Comparison of ENCODE assay signal across 1 cellular context in the genomic region with DNA sequence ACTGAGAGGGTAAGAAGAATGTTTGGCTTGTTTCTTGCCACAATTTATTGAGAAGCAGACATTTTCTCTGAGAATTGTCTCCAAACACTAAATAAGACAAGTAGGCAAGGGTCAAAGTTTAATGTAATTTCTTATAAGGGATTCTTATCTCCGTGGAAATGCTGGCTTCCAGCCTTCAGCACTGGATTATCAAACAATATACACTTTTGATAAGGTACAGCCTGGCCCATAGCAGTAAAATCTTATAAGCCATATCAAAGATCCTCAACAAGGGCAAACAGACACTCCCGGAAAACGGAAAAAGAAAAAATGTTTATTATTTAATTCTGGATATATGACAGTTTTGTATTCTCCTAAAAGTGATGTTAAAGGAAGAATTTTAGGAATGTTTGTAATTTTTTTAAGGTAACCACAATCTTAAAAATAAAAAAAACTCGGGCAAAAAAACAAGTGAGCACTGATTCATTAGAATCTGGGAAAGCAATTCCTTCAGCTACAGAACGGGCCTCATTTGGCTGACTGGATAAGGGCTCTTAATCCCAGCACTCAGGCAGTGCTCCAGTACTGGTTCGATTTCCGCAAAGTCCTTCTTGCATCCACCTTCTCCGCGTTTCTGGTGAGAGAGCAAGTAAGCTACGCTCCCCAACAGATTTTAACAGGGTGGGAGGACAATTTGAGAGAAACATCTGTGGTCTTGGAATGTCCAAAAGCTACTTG.
TF ChIP-seq lines count a peak whose summit lies in the region.

No MANE protein-coding gene starts in this region.

TF ChIP-seq in HCT116, 20 proteins besides CTCF, POLR2A, EP300 and RAD21 (continued from another document):
- TF ChIP-seq, protein P1, sequence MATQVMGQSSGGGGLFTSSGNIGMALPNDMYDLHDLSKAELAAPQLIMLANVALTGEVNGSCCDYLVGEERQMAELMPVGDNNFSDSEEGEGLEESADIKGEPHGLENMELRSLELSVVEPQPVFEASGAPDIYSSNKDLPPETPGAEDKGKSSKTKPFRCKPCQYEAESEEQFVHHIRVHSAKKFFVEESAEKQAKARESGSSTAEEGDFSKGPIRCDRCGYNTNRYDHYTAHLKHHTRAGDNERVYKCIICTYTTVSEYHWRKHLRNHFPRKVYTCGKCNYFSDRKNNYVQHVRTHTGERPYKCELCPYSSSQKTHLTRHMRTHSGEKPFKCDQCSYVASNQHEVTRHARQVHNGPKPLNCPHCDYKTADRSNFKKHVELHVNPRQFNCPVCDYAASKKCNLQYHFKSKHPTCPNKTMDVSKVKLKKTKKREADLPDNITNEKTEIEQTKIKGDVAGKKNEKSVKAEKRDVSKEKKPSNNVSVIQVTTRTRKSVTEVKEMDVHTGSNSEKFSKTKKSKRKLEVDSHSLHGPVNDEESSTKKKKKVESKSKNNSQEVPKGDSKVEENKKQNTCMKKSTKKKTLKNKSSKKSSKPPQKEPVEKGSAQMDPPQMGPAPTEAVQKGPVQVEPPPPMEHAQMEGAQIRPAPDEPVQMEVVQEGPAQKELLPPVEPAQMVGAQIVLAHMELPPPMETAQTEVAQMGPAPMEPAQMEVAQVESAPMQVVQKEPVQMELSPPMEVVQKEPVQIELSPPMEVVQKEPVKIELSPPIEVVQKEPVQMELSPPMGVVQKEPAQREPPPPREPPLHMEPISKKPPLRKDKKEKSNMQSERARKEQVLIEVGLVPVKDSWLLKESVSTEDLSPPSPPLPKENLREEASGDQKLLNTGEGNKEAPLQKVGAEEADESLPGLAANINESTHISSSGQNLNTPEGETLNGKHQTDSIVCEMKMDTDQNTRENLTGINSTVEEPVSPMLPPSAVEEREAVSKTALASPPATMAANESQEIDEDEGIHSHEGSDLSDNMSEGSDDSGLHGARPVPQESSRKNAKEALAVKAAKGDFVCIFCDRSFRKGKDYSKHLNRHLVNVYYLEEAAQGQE (IDR thresholded peaks at IDR 0.05; ENCODE audit: low read depth): no peak
- TF ChIP-seq EZH2phosphoT487 (IDR thresholded peaks at IDR 0.05; ENCODE audit: borderline replicate concordance): no peak
- no peak for TF ChIP-seq POLR2AphosphoS5 (IDR thresholded peaks at IDR 0.05; ENCODE audit: low read depth, low read length)
- no peak for TF ChIP-seq TCF7L2 (IDR thresholded peaks at IDR 0.05; ENCODE audit: borderline replicate concordance, extremely low read depth, insufficient read depth, insufficient read length)
